Comparison of ENCODE assay signal across 26 cellular contexts in the genomic region with DNA sequence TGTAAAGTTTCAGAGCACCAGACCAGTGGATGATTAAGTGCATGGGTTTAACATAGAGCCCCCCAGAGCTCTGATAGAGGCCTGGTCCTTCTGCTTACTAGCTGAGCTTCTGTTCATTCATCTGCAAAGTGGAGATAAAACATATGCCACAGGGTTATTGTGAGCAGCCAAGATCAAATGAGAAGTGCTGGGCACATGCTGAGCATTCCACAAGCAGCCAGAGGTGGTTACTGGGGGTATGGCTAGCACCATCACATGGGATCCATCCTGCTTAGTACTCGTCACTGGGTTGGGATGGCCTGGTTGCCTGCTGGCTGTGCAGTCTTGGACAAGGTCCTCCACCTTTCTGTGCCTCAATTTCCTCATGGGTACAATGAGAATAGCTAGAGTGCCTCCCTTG.
"Had no signal": no experiment of that assay in that cellular context is flagged by ENCODE, and none has a peak within 500 bp of the region (broad histone marks: within the 10 kb centered on the region; RNA-seq: fewer than 3 reads in every experiment).

No MANE protein-coding gene starts in this region.

- H3K4me3 Mint-ChIP-seq: dendritic cell treated with granulocyte-macrophage colony-stimulating factor and Interleukin-4, amounts not matched to agents 40 ng/mL and 50 ng/mL, for 4 days; effector memory CD8-positive, alpha-beta T cell; immature natural killer cell; natural killer cell treated with Interleukin-12 subunit alpha and Interleukin-12 subunit beta and Interleukin-15 and Interleukin-18, amount 100 ng/mL, for 72 hours; stimulated activated memory B cell treated with anti-CD40 and anti-IgM and Interleukin-4, amounts not matched to agents 10 μg/mL and 1 μg/mL and 100 μg/mL, for 72 hours; stimulated activated naive CD8-positive, alpha-beta T cell treated with anti-CD3 and anti-CD28 coated beads, Interleukin-15, Interleukin-2, amounts not matched to agents 100 ng/mL and 50 ng/mL, for 24 hours had no signal

- H2AFZ ChIP-seq: parathyroid adenoma had no signal

- H3K4me1 Mint-ChIP-seq: immature natural killer cell had no signal

- H3K79me2 ChIP-seq: parathyroid adenoma had no signal

- FAIRE-seq: kidney had no signal

- H3K27me3 ChIP-seq: right lobe of liver, upper lobe of left lung had no signal

- H3K27ac ChIP-seq: esophagus squamous epithelium, parathyroid adenoma, psoas muscle, right lobe of liver, spleen, tibial artery, upper lobe of left lung, uterus had no signal

- H3K9ac ChIP-seq: parathyroid adenoma had no signal

- DNase-seq: effector memory CD8-positive, alpha-beta T cell; esophagus squamous epithelium; foreskin fibroblast; immature natural killer cell; left cardiac atrium; left ventricle myocardium superior; mesenchymal stem cell; midbrain; occipital lobe; psoas muscle; retina; spleen; stimulated activated CD4-positive, alpha-beta T cell treated with anti-CD3 and anti-CD28 coated beads, Interleukin-15, amount 100 ng/mL, for 24 hours; stimulated activated CD4-positive, alpha-beta T cell treated with anti-CD3 and anti-CD28 coated beads, Interleukin-1b, Interleukin-23, amount 100 ng/mL, for 48 hours; stimulated activated CD4-positive, alpha-beta T cell treated with anti-CD3 and anti-CD28 coated beads, Interleukin-4, amount 100 ng/mL, for 24 hours; tibial artery; upper lobe of left lung; uterus had no signal

- H3K27ac Mint-ChIP-seq: dendritic cell treated with granulocyte-macrophage colony-stimulating factor and Interleukin-4, amounts not matched to agents 40 ng/mL and 50 ng/mL, for 4 days; effector memory CD8-positive, alpha-beta T cell; immature natural killer cell; natural killer cell treated with Interleukin-12 subunit alpha and Interleukin-12 subunit beta and Interleukin-15 and Interleukin-18, amount 100 ng/mL, for 72 hours; stimulated activated memory B cell treated with anti-CD40 and anti-IgM and Interleukin-4, amounts not matched to agents 10 μg/mL and 1 μg/mL and 100 μg/mL, for 72 hours; stimulated activated naive CD8-positive, alpha-beta T cell treated with anti-CD3 and anti-CD28 coated beads, Interleukin-15, Interleukin-2, amounts not matched to agents 100 ng/mL and 50 ng/mL, for 24 hours had no signal

- ATAC-seq: left cardiac atrium; natural killer cell treated with Interleukin-12 subunit alpha and Interleukin-12 subunit beta and Interleukin-15 and Interleukin-18, amount 100 ng/mL, for 72 hours; stimulated activated memory B cell treated with anti-CD40 and anti-IgM and Interleukin-4, amounts not matched to agents 10 μg/mL and 1 μg/mL and 100 μg/mL, for 72 hours had no signal

- H3K9me3 Mint-ChIP-seq: dendritic cell treated with granulocyte-macrophage colony-stimulating factor and Interleukin-4, amounts not matched to agents 40 ng/mL and 50 ng/mL, for 4 days; effector memory CD8-positive, alpha-beta T cell; natural killer cell treated with Interleukin-12 subunit alpha and Interleukin-12 subunit beta and Interleukin-15 and Interleukin-18, amount 100 ng/mL, for 72 hours; stimulated activated memory B cell treated with anti-CD40 and anti-IgM and Interleukin-4, amounts not matched to agents 10 μg/mL and 1 μg/mL and 100 μg/mL, for 72 hours; stimulated activated naive CD8-positive, alpha-beta T cell treated with anti-CD3 and anti-CD28 coated beads, Interleukin-15, Interleukin-2, amounts not matched to agents 100 ng/mL and 50 ng/mL, for 24 hours had no signal

- H3K36me3 Mint-ChIP-seq: immature natural killer cell; natural killer cell treated with Interleukin-12 subunit alpha and Interleukin-12 subunit beta and Interleukin-15 and Interleukin-18, amount 100 ng/mL, for 72 hours; stimulated activated memory B cell treated with anti-CD40 and anti-IgM and Interleukin-4, amounts not matched to agents 10 μg/mL and 1 μg/mL and 100 μg/mL, for 72 hours had no signal

- H3K4me3 ChIP-seq: esophagus squamous epithelium, lung, psoas muscle, right lobe of liver, spleen, tibial artery, upper lobe of left lung, uterus had no signal

- H3K4me1 ChIP-seq: parathyroid adenoma, psoas muscle, right lobe of liver, tibial artery, upper lobe of left lung, uterus had no signal

- H3K9me3 ChIP-seq: esophagus squamous epithelium, psoas muscle, right lobe of liver, spleen, tibial artery, upper lobe of left lung, uterus had no signal

- H3K36me3 ChIP-seq: esophagus squamous epithelium, right lobe of liver, spleen, tibial artery, upper lobe of left lung, uterus had no signal
